In genomic region chr9:16304301-16304700, GRCh38 we compare ENCODE assay signal across 20 cellular contexts.
DNase-seq lines count a peak whose midpoint lies in the region; ATAC-seq and TF ChIP-seq lines count a peak whose summit lies in the region.
"Had no signal": no experiment of that assay in that cellular context is flagged by ENCODE, and none has a peak within 500 bp of the region (broad histone marks: within the 10 kb centered on the region; RNA-seq: fewer than 3 reads in every experiment).

No MANE protein-coding gene starts in this region.

- H3K27me3 Mint-ChIP-seq in neural crest cell (ENCODE audit: low read depth) (no peaks in the 10 kb centered on the region), type B pancreatic cell (peaks cover 10% of the 10 kb centered on the region)

- DNase-seq in HT1080 (ENCODE audit: low read depth) (peak; percentile 21), foreskin melanocyte (peak; percentile 84), neural crest cell (ENCODE audit: low read depth, low spot score) (no peak), type B pancreatic cell (ENCODE audit: extremely low spot score, unreplicated experiment) (no peak), caudate nucleus (lab: John Stamatoyannopoulos, UW) (no peak), HuH-7.5 (ENCODE audit: low spot score) (no peak)
- DNase-seq: BE2C, DMS79 treated with DMSO at 0.1 percent for 48 hours, KBM-7, MM.1S, NCI-H1092, NCI-H1436, NCI-H1930, NCI-H345, NCI-H524, NCI-H82, Right ventricle myocardium superior had no signal

- H3K27ac Mint-ChIP-seq in neural crest cell (ENCODE audit: unreplicated experiment) (peak overlapping the region; percentile 90), type B pancreatic cell (peak overlapping the region; percentile 61)

- TF ChIP-seq CTCF in neural crest cell (conservative IDR thresholded peaks at IDR 0.05), result no peak
- TF ChIP-seq CTCF in type B pancreatic cell (conservative IDR thresholded peaks at IDR 0.05), result no peak

- H3K36me3 Mint-ChIP-seq in neural crest cell (ENCODE audit: low read depth) (no peaks in the 10 kb centered on the region), type B pancreatic cell (peaks cover 5% of the 10 kb centered on the region)

- no peak for ATAC-seq in GM18520 (IDR thresholded peaks at IDR 0.05; ENCODE audit: unreplicated experiment)
- ATAC-seq: GM12878, HepG2 had no signal

- H3K4me3 Mint-ChIP-seq in neural crest cell, result peak overlapping the region; percentile 27
- H3K4me3 Mint-ChIP-seq in type B pancreatic cell, result peak overlapping the region; percentile 41

- peaks cover 33% of the 10 kb centered on the region for H3K4me1 Mint-ChIP-seq in neural crest cell
- H3K4me1 Mint-ChIP-seq in type B pancreatic cell (ENCODE audit: unreplicated experiment), result peaks cover 46% of the 10 kb centered on the region

- H3K9me3 Mint-ChIP-seq in neural crest cell (peaks cover 10% of the 10 kb centered on the region), type B pancreatic cell (peaks cover 10% of the 10 kb centered on the region)

- no peak overlapping the region for H3K27ac ChIP-seq in caudate nucleus (ENCODE audit: low read depth, low read length)

Comparison
In these comparisons a context has a peak if more than half of its experiments do, and no peak if none do; other contexts are left out.
1. DNase-seq: peak in HT1080 (single experiment) and foreskin melanocyte (single experiment); none in neural crest cell (single experiment), type B pancreatic cell (single experiment), caudate nucleus (0 of 61) and HuH-7.5 (single experiment).